Comparison of ENCODE assay signal across 16 cellular contexts in genomic region chr14:51554339-51554920, GRCh38.
DNase-seq lines count a peak whose midpoint lies in the region; ATAC-seq and TF ChIP-seq lines count a peak whose summit lies in the region.
"Had no signal": no experiment of that assay in that cellular context is flagged by ENCODE, and none has a peak within 500 bp of the region (broad histone marks: within the 10 kb centered on the region; RNA-seq: fewer than 3 reads in every experiment).

No MANE protein-coding gene starts in this region.

- DNase-seq in AG04449 (ENCODE audit: low read depth, low spot score) (peak; percentile 91), HS-5 (ENCODE audit: low read depth) (peak; percentile 98), amniotic stem cell (lab: John Stamatoyannopoulos, UW) (peak; percentile 15), iris pigment epithelial cell (ENCODE audit: low read depth) (peak; percentile 90), C1 segment of cervical spinal cord (lab: John Stamatoyannopoulos, UW) (no peak), thyroid gland (no peak)
- DNase-seq in activated T-cell treated with anti-CD3 and anti-CD28 coated beads, Interleukin-2, amount 50 U/mL, for 48 hours = no peak
- DNase-seq: activated T-cell treated with anti-CD3 and anti-CD28 coated beads, Interleukin-2, amount 50 U/mL, for 1 hour; left cardiac atrium; SHP77 had no signal

- TF ChIP-seq POLR2A in thyroid gland (IDR thresholded peaks at IDR 0.05) = no peak

- TF ChIP-seq CTCF in AG04449 (IDR thresholded peaks at IDR 0.05; ENCODE audit: insufficient read depth, low read length, missing control alignments) = no peak
- no peak for TF ChIP-seq CTCF in thyroid gland (IDR thresholded peaks at IDR 0.05)

- POLR2A ChIA-PET in AG04449 (lab: Yijun Ruan, JAX) = interaction anchor here (1.1 to 1.9 kb wide), 2 partner anchors 15 to 98 kb away, joined by 3 to 5 read pairs; partner anchors contain the start of gene FRMD6

- intact Hi-C loops in thyroid gland (cut with DNase I) = no loop called here

- CTCF ChIA-PET in AG04449 (lab: Yijun Ruan, JAX) = interaction anchor here (1.3 to 2.0 kb wide), 4 partner anchors 43 to 271 kb away, joined by 4 to 10 read pairs (median 5); no protein-coding TSS in a partner anchor

- H3K27me3 ChIP-seq in thyroid gland = no peaks in the 10 kb centered on the region
- H3K27me3 ChIP-seq: cardiac muscle cell, neural progenitor cell had no signal

- peaks cover 11 to 14% of the 10 kb centered on the region in 2 donors for H3K4me1 ChIP-seq in thyroid gland
- H3K4me1 ChIP-seq: neural progenitor cell had no signal

- H3K4me3 ChIP-seq in AG04449 (ENCODE audit: low read depth, low read length) (no peak overlapping the region; the same call in 1 of the 2 replicates), thyroid gland (replicated peaks in 1 of 3) (no peak overlapping the region)
- H3K4me3 ChIP-seq: cardiac muscle cell, neural progenitor cell had no signal

- H3K9me3 ChIP-seq in thyroid gland = no peaks in the 10 kb centered on the region

- no peaks in the 10 kb centered on the region for H3K36me3 ChIP-seq in thyroid gland
- H3K36me3 ChIP-seq: cardiac muscle cell, neural progenitor cell had no signal

- WGBS in thyroid gland, 2 donors = 93 to 94% methylated on average over 8 of the region's 8 CpGs

- no peak overlapping the region for H3K27ac ChIP-seq in thyroid gland
- H3K27ac ChIP-seq: C4-2B, cardiac muscle cell, neural progenitor cell had no signal

- no peak for ATAC-seq in GM21737 (IDR thresholded peaks at IDR 0.05; ENCODE audit: unreplicated experiment)
- ATAC-seq: esophagus mucosa, left cardiac atrium, WTC11 had no signal

Comparison
In these comparisons a context has a peak if more than half of its experiments do, and no peak if none do; other contexts are left out.
1. DNase-seq: peak in AG04449 (single experiment), HS-5 (single experiment), amniotic stem cell (single experiment) and iris pigment epithelial cell (single experiment); none in C1 segment of cervical spinal cord (0 of 14), thyroid gland (0 of 2) and activated T-cell treated with anti-CD3 and anti-CD28 coated beads, Interleukin-2, amount 50 U/mL, for 48 hours (0 of 2).